In genomic region chr1:40740039-40740991, GRCh38 we compare ENCODE assay signal across 2 cellular contexts.
TF ChIP-seq lines count a peak whose summit lies in the region.

No MANE protein-coding gene starts in this region.

TF ChIP-seq in HCT116, 20 proteins besides CTCF, POLR2A, EP300 and RAD21:
- TF ChIP-seq, protein P1, sequence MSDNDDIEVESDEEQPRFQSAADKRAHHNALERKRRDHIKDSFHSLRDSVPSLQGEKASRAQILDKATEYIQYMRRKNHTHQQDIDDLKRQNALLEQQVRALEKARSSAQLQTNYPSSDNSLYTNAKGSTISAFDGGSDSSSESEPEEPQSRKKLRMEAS (IDR thresholded peaks at IDR 0.05) = no peak
- TF ChIP-seq YY1 (IDR thresholded peaks at IDR 0.05; ENCODE audit: extremely low read depth, insufficient replicate concordance, low read depth, low read length) (no peak), CBX3 (IDR thresholded peaks at IDR 0.05; ENCODE audit: low read depth) (no peak), EZH2phosphoT487 (IDR thresholded peaks at IDR 0.05; ENCODE audit: borderline replicate concordance) (no peak), ELF1 (IDR thresholded peaks at IDR 0.05; ENCODE audit: borderline replicate concordance, low read depth) (no peak), POLR2AphosphoS5 (IDR thresholded peaks at IDR 0.05; ENCODE audit: low read depth, low read length) (no peak), SP1 (IDR thresholded peaks at IDR 0.05; ENCODE audit: low read depth) (no peak), REST (IDR thresholded peaks at IDR 0.05; ENCODE audit: low read depth) (no peak), SRF (IDR thresholded peaks at IDR 0.05; ENCODE audit: low read depth) (no peak), SIN3A (IDR thresholded peaks at IDR 0.05; ENCODE audit: low read depth) (no peak), ZFX (IDR thresholded peaks at IDR 0.05) (no peak), EGR1 (IDR thresholded peaks at IDR 0.05; ENCODE audit: low read depth) (no peak), ATF3 (IDR thresholded peaks at IDR 0.05) (no peak), CEBPB (IDR thresholded peaks at IDR 0.05; ENCODE audit: low read depth) (no peak), FOSL1 (IDR thresholded peaks at IDR 0.05; ENCODE audit: low read depth) (no peak), TCF7L2 (IDR thresholded peaks at IDR 0.05; ENCODE audit: borderline replicate concordance, extremely low read depth, insufficient read depth, insufficient read length) (no peak)
- TF ChIP-seq, protein P2, sequence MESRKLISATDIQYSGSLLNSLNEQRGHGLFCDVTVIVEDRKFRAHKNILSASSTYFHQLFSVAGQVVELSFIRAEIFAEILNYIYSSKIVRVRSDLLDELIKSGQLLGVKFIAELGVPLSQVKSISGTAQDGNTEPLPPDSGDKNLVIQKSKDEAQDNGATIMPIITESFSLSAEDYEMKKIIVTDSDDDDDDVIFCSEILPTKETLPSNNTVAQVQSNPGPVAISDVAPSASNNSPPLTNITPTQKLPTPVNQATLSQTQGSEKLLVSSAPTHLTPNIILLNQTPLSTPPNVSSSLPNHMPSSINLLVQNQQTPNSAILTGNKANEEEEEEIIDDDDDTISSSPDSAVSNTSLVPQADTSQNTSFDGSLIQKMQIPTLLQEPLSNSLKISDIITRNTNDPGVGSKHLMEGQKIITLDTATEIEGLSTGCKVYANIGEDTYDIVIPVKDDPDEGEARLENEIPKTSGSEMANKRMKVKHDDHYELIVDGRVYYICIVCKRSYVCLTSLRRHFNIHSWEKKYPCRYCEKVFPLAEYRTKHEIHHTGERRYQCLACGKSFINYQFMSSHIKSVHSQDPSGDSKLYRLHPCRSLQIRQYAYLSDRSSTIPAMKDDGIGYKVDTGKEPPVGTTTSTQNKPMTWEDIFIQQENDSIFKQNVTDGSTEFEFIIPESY (IDR thresholded peaks at IDR 0.05; ENCODE audit: extremely low read depth, insufficient replicate concordance, low read length) = no peak
TF ChIP-seq in HCT116: peak in this region for 0.

TF ChIP-seq in GM23338, 12 proteins besides CTCF, POLR2A, EP300 and RAD21:
- TF ChIP-seq REST (IDR thresholded peaks at IDR 0.05; ENCODE audit: unreplicated experiment) = no peak
- no peak for TF ChIP-seq ZNF114 (CRISPR knock-in tag; IDR thresholded peaks at IDR 0.05)
